In the genomic region with DNA sequence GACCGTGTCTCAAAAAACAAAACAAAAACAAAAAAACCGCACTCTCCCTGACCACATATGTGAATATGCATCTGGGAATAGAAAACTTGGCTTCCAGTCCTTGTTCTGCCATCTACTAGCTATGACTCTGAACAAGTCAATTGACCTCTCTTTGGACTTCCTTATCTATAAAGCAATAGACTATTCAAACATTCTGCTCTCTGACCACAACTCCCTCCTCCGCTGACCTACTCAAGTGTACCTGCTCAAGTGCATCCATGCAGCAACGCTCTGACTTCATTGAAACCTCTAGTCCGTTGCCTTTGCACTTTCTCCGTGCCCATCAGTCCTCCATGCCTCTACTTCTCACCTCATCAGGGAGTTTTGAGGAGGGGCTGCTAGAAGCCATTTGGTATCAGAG, we compare ENCODE assay signal across 11 cellular contexts. TPM values are rescaled to one million over a fixed set of nuclear protein-coding genes. Genes with fewer than 3 reads are reported as not detected.
DNase-seq lines count a peak whose midpoint lies in the region; ATAC-seq and TF ChIP-seq lines count a peak whose summit lies in the region.
"Had no signal": no experiment of that assay in that cellular context is flagged by ENCODE, and none has a peak within 500 bp of the region (broad histone marks: within the 10 kb centered on the region; RNA-seq: fewer than 3 reads in every experiment).

No MANE protein-coding gene starts in this region.

- TF ChIP-seq CTCF in AG10803 (conservative IDR thresholded peaks at IDR 0.05; ENCODE audit: low read length) (no peak), mesothelial cell of epicardium (IDR thresholded peaks at IDR 0.05; ENCODE audit: unreplicated experiment) (no peak), osteocyte (IDR thresholded peaks at IDR 0.05) (no peak)

- ATAC-seq in GM18858 (IDR thresholded peaks at IDR 0.05; ENCODE audit: unreplicated experiment), result peak; percentile 69

- DNase-seq in AG10803 (ENCODE audit: low read depth) (peak; percentile 6), HuH-7 (ENCODE audit: low spot score) (peak; percentile 64), kidney glomerular epithelial cell (lab: John Stamatoyannopoulos, UW) (peak; percentile 79), T-helper 9 cell (no peak), mesothelial cell of epicardium (ENCODE audit: low spot score in 2 of 2, unreplicated experiment in 2 of 2) (no peak), osteocyte (ENCODE audit: extremely low spot score, unreplicated experiment) (no peak)
- DNase-seq in activated T-helper 1 cell treated with anti-CD3 and anti-CD28 coated beads, Interleukin-12 subunit alpha, Interleukin-12 subunit beta, Interleukin-2, Interleukin-4 antibody, amounts not matched to agents 30 ng/mL and 10 ng/mL and 1 ng/mL, durations not matched to agents 14 hours and 24 hours and 36 hours (ENCODE audit: low spot score), result no peak
- DNase-seq: activated naive CD8-positive, alpha-beta T cell treated with anti-CD3 and anti-CD28 coated beads for 36 hours; DMS 273 treated with DMSO at 0.1 percent for 48 hours; H9 had no signal

- no peak overlapping the region for H3K4me3 Mint-ChIP-seq in activated T-helper 1 cell treated with anti-CD3 and anti-CD28 coated beads, Interleukin-12 subunit alpha, Interleukin-12 subunit beta, Interleukin-2, Interleukin-4 antibody, amounts not matched to agents 30 ng/mL and 10 ng/mL and 1 ng/mL, durations not matched to agents 14 hours and 24 hours and 36 hours
- H3K4me3 Mint-ChIP-seq in mesothelial cell of epicardium, result no peak overlapping the region
- no peak overlapping the region for H3K4me3 Mint-ChIP-seq in osteocyte (ENCODE audit: unreplicated experiment)
- H3K4me3 Mint-ChIP-seq: activated naive CD8-positive, alpha-beta T cell treated with anti-CD3 and anti-CD28 coated beads for 36 hours; H9 had no signal

- no peaks in the 10 kb centered on the region for H3K36me3 Mint-ChIP-seq in activated T-helper 1 cell treated with anti-CD3 and anti-CD28 coated beads, Interleukin-12 subunit alpha, Interleukin-12 subunit beta, Interleukin-2, Interleukin-4 antibody, amounts not matched to agents 30 ng/mL and 10 ng/mL and 1 ng/mL, durations not matched to agents 14 hours and 24 hours and 36 hours (ENCODE audit: low read depth)
- H3K36me3 Mint-ChIP-seq in mesothelial cell of epicardium (no peaks in the 10 kb centered on the region), osteocyte (ENCODE audit: unreplicated experiment) (no peaks in the 10 kb centered on the region)
- H3K36me3 Mint-ChIP-seq: activated naive CD8-positive, alpha-beta T cell treated with anti-CD3 and anti-CD28 coated beads for 36 hours had no signal

- peaks cover 12% of the 10 kb centered on the region for H3K27me3 Mint-ChIP-seq in activated T-helper 1 cell treated with anti-CD3 and anti-CD28 coated beads, Interleukin-12 subunit alpha, Interleukin-12 subunit beta, Interleukin-2, Interleukin-4 antibody, amounts not matched to agents 30 ng/mL and 10 ng/mL and 1 ng/mL, durations not matched to agents 14 hours and 24 hours and 36 hours (ENCODE audit: insufficient read depth)
- H3K27me3 Mint-ChIP-seq in mesothelial cell of epicardium (ENCODE audit: low read depth), result peaks cover 10% of the 10 kb centered on the region
- peaks cover 23% of the 10 kb centered on the region for H3K27me3 Mint-ChIP-seq in osteocyte (ENCODE audit: unreplicated experiment)

- no peak overlapping the region for H3K27ac Mint-ChIP-seq in activated T-helper 1 cell treated with anti-CD3 and anti-CD28 coated beads, Interleukin-12 subunit alpha, Interleukin-12 subunit beta, Interleukin-2, Interleukin-4 antibody, amounts not matched to agents 30 ng/mL and 10 ng/mL and 1 ng/mL, durations not matched to agents 14 hours and 24 hours and 36 hours
- H3K27ac Mint-ChIP-seq in mesothelial cell of epicardium, result no peak overlapping the region
- no peak overlapping the region for H3K27ac Mint-ChIP-seq in osteocyte (ENCODE audit: unreplicated experiment)
- H3K27ac Mint-ChIP-seq: activated naive CD8-positive, alpha-beta T cell treated with anti-CD3 and anti-CD28 coated beads for 36 hours; H9 had no signal

- intact Hi-C loops in activated T-helper 1 cell treated with anti-CD3 and anti-CD28 coated beads, Interleukin-12 subunit alpha, Interleukin-12 subunit beta, Interleukin-2, Interleukin-4 antibody, amounts not matched to agents 30 ng/mL and 10 ng/mL and 1 ng/mL, durations not matched to agents 14 hours and 24 hours and 36 hours (cut with micrococcal nuclease), result no loop called here

- no peaks in the 10 kb centered on the region for H3K9me3 Mint-ChIP-seq in activated T-helper 1 cell treated with anti-CD3 and anti-CD28 coated beads, Interleukin-12 subunit alpha, Interleukin-12 subunit beta, Interleukin-2, Interleukin-4 antibody, amounts not matched to agents 30 ng/mL and 10 ng/mL and 1 ng/mL, durations not matched to agents 14 hours and 24 hours and 36 hours
- no peaks in the 10 kb centered on the region for H3K9me3 Mint-ChIP-seq in mesothelial cell of epicardium
- H3K9me3 Mint-ChIP-seq in osteocyte (ENCODE audit: unreplicated experiment), result no peaks in the 10 kb centered on the region
- H3K9me3 Mint-ChIP-seq: activated naive CD8-positive, alpha-beta T cell treated with anti-CD3 and anti-CD28 coated beads for 36 hours; H9 had no signal

- H3K4me3 ChIP-seq in AG10803 (ENCODE audit: low read length), result no peak overlapping the region

- no peaks in the 10 kb centered on the region for H3K4me1 Mint-ChIP-seq in activated T-helper 1 cell treated with anti-CD3 and anti-CD28 coated beads, Interleukin-12 subunit alpha, Interleukin-12 subunit beta, Interleukin-2, Interleukin-4 antibody, amounts not matched to agents 30 ng/mL and 10 ng/mL and 1 ng/mL, durations not matched to agents 14 hours and 24 hours and 36 hours (ENCODE audit: low read depth)
- H3K4me1 Mint-ChIP-seq in mesothelial cell of epicardium, result no peaks in the 10 kb centered on the region
- no peaks in the 10 kb centered on the region for H3K4me1 Mint-ChIP-seq in osteocyte (ENCODE audit: unreplicated experiment)
- H3K4me1 Mint-ChIP-seq: activated naive CD8-positive, alpha-beta T cell treated with anti-CD3 and anti-CD28 coated beads for 36 hours; H9 had no signal

RNA-seq across cellular contexts. Expression of gene KDM6B, which starts 52.5 kb away (rescaled TPM):
- total RNA-seq in activated T-helper 1 cell treated with anti-CD3 and anti-CD28 coated beads, Interleukin-12 subunit alpha, Interleukin-12 subunit beta, Interleukin-2, Interleukin-4 antibody, amounts not matched to agents 30 ng/mL and 10 ng/mL and 1 ng/mL, durations not matched to agents 14 hours and 24 hours and 36 hours, result 163 and 177 TPM in 2 replicates
- total RNA-seq in mesothelial cell of epicardium (88.4 to 96.3 TPM (median 94.4 TPM) in 3 replicates), osteocyte (52.9 and 53.7 TPM in 2 replicates)

Comparison
In these comparisons a context has a peak if more than half of its experiments do, and no peak if none do; other contexts are left out.
1. DNase-seq: peak in AG10803 (single experiment), HuH-7 (single experiment) and kidney glomerular epithelial cell (single experiment); none in activated T-helper 1 cell treated with anti-CD3 and anti-CD28 coated beads, Interleukin-12 subunit alpha, Interleukin-12 subunit beta, Interleukin-2, Interleukin-4 antibody, amounts not matched to agents 30 ng/mL and 10 ng/mL and 1 ng/mL, durations not matched to agents 14 hours and 24 hours and 36 hours (single experiment), T-helper 9 cell (single experiment), mesothelial cell of epicardium (0 of 2) and osteocyte (single experiment).